7 cellular contexts compared by ENCODE assay signal in the genomic region with DNA sequence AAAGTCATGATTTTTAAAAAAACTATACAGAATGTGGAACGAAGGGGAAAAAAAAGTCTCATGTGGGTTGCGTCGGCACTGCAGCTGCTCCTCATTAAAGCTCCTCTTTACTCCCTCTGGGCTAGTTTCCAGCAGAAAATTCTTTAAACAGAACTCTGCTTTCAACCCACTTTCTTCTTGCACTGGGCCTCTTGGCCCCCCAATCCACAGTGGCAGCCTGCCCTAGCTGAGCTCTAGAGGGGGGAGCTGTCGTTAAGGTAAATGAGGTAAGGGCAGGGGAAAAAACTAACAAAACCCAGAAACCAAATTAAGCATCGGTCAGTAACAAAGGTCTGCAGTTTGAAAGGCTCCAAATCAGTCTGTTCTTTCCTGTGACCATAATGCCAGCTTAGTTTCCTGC. TPM values are rescaled to one million over a fixed set of nuclear protein-coding genes. Genes with fewer than 3 reads are reported as not detected.
DNase-seq lines count a peak whose midpoint lies in the region; ATAC-seq, FAIRE-seq and TF ChIP-seq lines count a peak whose summit lies in the region.
"Not testable (repeated sequence)": the region's sequence is repeated elsewhere in the genome, so short reads cannot be mapped to it uniquely, and the experiment has no call there.

No MANE protein-coding gene starts in this region.

- H3K4me3 Mint-ChIP-seq in nephron progenitor cell; progenitor cell of endocrine pancreas (ENCODE audit: low read depth): not testable (repeated sequence)

- H3K9ac ChIP-seq in colonic mucosa (ENCODE audit: low read depth in 2 of 2, low read length in 2 of 2); kidney (ENCODE audit: low read length in 2 of 2); subcutaneous abdominal adipose tissue (ENCODE audit: low read length in 5 of 5): not testable (repeated sequence)

- not testable (repeated sequence) for H3K4me1 ChIP-seq in colonic mucosa; heart left ventricle; kidney (ENCODE audit: control insufficient read depth in 1 of 2, insufficient read depth in 1 of 2, low read depth in 1 of 2, low read length in 2 of 2); subcutaneous abdominal adipose tissue (ENCODE audit: control insufficient read depth in 5 of 5, insufficient read depth in 5 of 5, low read length in 5 of 5)

- not testable (repeated sequence) for H3K9me3 ChIP-seq in MG63; colonic mucosa; heart left ventricle; kidney (ENCODE audit: control insufficient read depth in 1 of 2, low read length in 2 of 2); subcutaneous abdominal adipose tissue (ENCODE audit: control insufficient read depth in 5 of 5, low read length in 5 of 5)

- H3K27ac Mint-ChIP-seq in nephron progenitor cell (peak overlapping the region; percentile 96), progenitor cell of endocrine pancreas (peak overlapping the region; percentile 71)

- not testable (repeated sequence) for H3K27me3 ChIP-seq in MG63; colonic mucosa; heart left ventricle; subcutaneous abdominal adipose tissue (ENCODE audit: control insufficient read depth in 5 of 5, insufficient read depth in 4 of 5, low read length in 5 of 5)

- ATAC-seq in heart left ventricle = not testable (repeated sequence)

- not testable (repeated sequence) for H3K36me3 ChIP-seq in MG63; colonic mucosa; heart left ventricle; kidney (ENCODE audit: control insufficient read depth in 1 of 2, insufficient read depth in 2 of 2, low read length in 2 of 2); subcutaneous abdominal adipose tissue (ENCODE audit: control insufficient read depth in 5 of 5, insufficient read depth in 5 of 5, low read length in 5 of 5)

- H3K27ac ChIP-seq in colonic mucosa; kidney (ENCODE audit: low read depth in 2 of 2, low read length in 2 of 2): not testable (repeated sequence)
- peak overlapping the region in 3 of 12 donors; percentile 4 to 43 (median 16) for H3K27ac ChIP-seq in heart left ventricle
- H3K27ac ChIP-seq in subcutaneous abdominal adipose tissue (ENCODE audit: low read depth, low read length) = peak overlapping the region; percentile 42

- not testable (repeated sequence) for TF ChIP-seq POLR2A in heart left ventricle (IDR thresholded peaks at IDR 0.05)

- not testable (repeated sequence) for H3K4me3 ChIP-seq in MG63; colonic mucosa; kidney (ENCODE audit: low read length in 2 of 2); subcutaneous abdominal adipose tissue (ENCODE audit: low read depth in 1 of 5, low read length in 5 of 5)
- peak overlapping the region in 1 of 12 donors; percentile 17 for H3K4me3 ChIP-seq in heart left ventricle

- DNase-seq in MG63 (peak; percentile 1), colonic mucosa (peak; percentile 19), heart left ventricle (peak; percentile 18 to 61 (median 26)), kidney (peak; percentile 74), nephron progenitor cell (peak; percentile 9)
- not testable (repeated sequence) for DNase-seq in progenitor cell of endocrine pancreas (ENCODE audit: low spot score, unreplicated experiment)

- not testable (repeated sequence) for TF ChIP-seq CTCF in colonic mucosa (IDR thresholded peaks at IDR 0.05); heart left ventricle (IDR thresholded peaks at IDR 0.05); kidney (IDR thresholded peaks at IDR 0.05; ENCODE audit: borderline replicate concordance, extremely low read depth, insufficient read depth); nephron progenitor cell (IDR thresholded peaks at IDR 0.05); progenitor cell of endocrine pancreas (IDR thresholded peaks at IDR 0.05; ENCODE audit: unreplicated experiment)

- 0 to 6% (median 0%) methylated on average over 1 to 2 of the region's 5 CpGs; no CpG with 5 or more reads in 1 of the 4 donors for WGBS in heart left ventricle, 4 donors

- intact Hi-C loops in colonic mucosa (cut with DNase I); heart left ventricle (cut with DNase I); kidney (cut with DNase I): not testable (repeated sequence)

- H3K4me1 Mint-ChIP-seq in nephron progenitor cell; progenitor cell of endocrine pancreas (ENCODE audit: low read depth): not testable (repeated sequence)

- not testable (repeated sequence) for FAIRE-seq in kidney (lab: Jason Lieb, UNC)

- H3K36me3 Mint-ChIP-seq in nephron progenitor cell (ENCODE audit: low read depth); progenitor cell of endocrine pancreas (ENCODE audit: insufficient read depth): not testable (repeated sequence)

- H3K27me3 Mint-ChIP-seq in nephron progenitor cell (ENCODE audit: low read depth, poor library complexity); progenitor cell of endocrine pancreas: not testable (repeated sequence)

- not testable (repeated sequence) for H3K9me3 Mint-ChIP-seq in nephron progenitor cell; progenitor cell of endocrine pancreas (ENCODE audit: low read depth)

RNA-seq across cellular contexts. Expression of a gene that starts 29.9 kb away (rescaled TPM):
- total RNA-seq in MG63 (2014; rRNA removed; shearing (Covaris generic); ENCODE audit: low replicate concordance) = 0.49 and 0.69 TPM in 2 replicates
- total RNA-seq in colonic mucosa = 1 to 10 TPM; 1.9 TPM
- 1 to 10 TPM in 4 of 9 donors, under 1 TPM in 5; 0.28 to 2.8 (median 0.96) TPM for total RNA-seq in heart left ventricle
- polyA plus RNA-seq in heart left ventricle = under 1 TPM; 0.19 to 0.47 TPM
- 3.8 TPM for total RNA-seq in kidney
- 0.22 TPM for polyA plus RNA-seq in kidney (ENCODE audit: insufficient read depth, low read depth, low replicate concordance)
- 3.4 and 3.6 TPM in 2 replicates for total RNA-seq in progenitor cell of endocrine pancreas

RNA-seq across cellular contexts. Expression of a gene that starts 54.3 kb away (rescaled TPM):
- total RNA-seq in MG63 (2014; rRNA removed; shearing (Covaris generic); ENCODE audit: low replicate concordance) = 5.2 and 24.3 TPM in 2 replicates
- 10 to 100 TPM; 23.6 to 28.3 TPM for total RNA-seq in colonic mucosa
- total RNA-seq in heart left ventricle = 10 to 100 TPM in 3 of 9 donors, 1 to 10 TPM in 6; 6.1 to 32.2 (median 9.2) TPM
- polyA plus RNA-seq in heart left ventricle = 10 to 100 TPM in 1 of 2 donors, 1 to 10 TPM in 1; 7.8 to 14.6 TPM
- total RNA-seq in kidney = 50.1 TPM
- 12.7 TPM for polyA plus RNA-seq in kidney (ENCODE audit: insufficient read depth, low read depth, low replicate concordance)
- 42.2 and 46.7 TPM in 2 replicates for total RNA-seq in progenitor cell of endocrine pancreas
